In genomic region chr6:116447052-116447451, GRCh38 we compare ENCODE assay signal across 15 cellular contexts. TPM values are rescaled to one million over a fixed set of nuclear protein-coding genes. Genes with fewer than 3 reads are reported as not detected.
A peak's percentile ranks its signal among the peaks of the same experiment; 100 is the strongest.
DNase-seq lines count a peak whose midpoint lies in the region; ATAC-seq and TF ChIP-seq lines count a peak whose summit lies in the region.
"Had no signal": no experiment of that assay in that cellular context is flagged by ENCODE, and none has a peak within 500 bp of the region (broad histone marks: within the 10 kb centered on the region; RNA-seq: fewer than 3 reads in every experiment).

No MANE protein-coding gene starts in this region.

- peaks cover 61% of the 10 kb centered on the region for H3K4me1 Mint-ChIP-seq in Calu3 (ENCODE audit: low read depth, unreplicated experiment)
- H3K4me1 Mint-ChIP-seq in chondrocyte (ENCODE audit: low read depth), result peaks cover 60% of the 10 kb centered on the region
- H3K4me1 Mint-ChIP-seq in activated CD8-positive, alpha-beta T cell treated with anti-CD3 and anti-CD28 coated beads, Interleukin-2, amount 10 ng/mL, durations not matched to agents 7 days and 5 days (ENCODE audit: low read depth), result peaks cover 46% of the 10 kb centered on the region

- POLR2A ChIA-PET in A673 (lab: Charles Lee; ENCODE audit: low non-redundant PET), result no interaction called here
- POLR2A ChIA-PET in activated CD8-positive, alpha-beta T cell treated with anti-CD3 and anti-CD28 coated beads, Interleukin-2, amount 10 ng/mL, durations not matched to agents 7 days and 5 days (lab: Charles Lee), result no interaction called here

- H3K36me3 Mint-ChIP-seq in Calu3 (ENCODE audit: insufficient read depth, unreplicated experiment) (peaks cover 12% of the 10 kb centered on the region), chondrocyte (ENCODE audit: low read depth) (no peaks in the 10 kb centered on the region)
- H3K36me3 Mint-ChIP-seq in activated CD8-positive, alpha-beta T cell treated with anti-CD3 and anti-CD28 coated beads, Interleukin-2, amount 10 ng/mL, durations not matched to agents 7 days and 5 days (ENCODE audit: low read depth), result no peaks in the 10 kb centered on the region

- no peaks in the 10 kb centered on the region for H3K27me3 Mint-ChIP-seq in Calu3 (ENCODE audit: unreplicated experiment)
- no peaks in the 10 kb centered on the region for H3K27me3 Mint-ChIP-seq in chondrocyte (ENCODE audit: low read depth)
- H3K27me3 Mint-ChIP-seq in activated CD8-positive, alpha-beta T cell treated with anti-CD3 and anti-CD28 coated beads, Interleukin-2, amount 10 ng/mL, durations not matched to agents 7 days and 5 days (ENCODE audit: low read depth), result peaks cover 19% of the 10 kb centered on the region

- no peak for ATAC-seq in GM18505 (IDR thresholded peaks at IDR 0.05; ENCODE audit: unreplicated experiment)
- no peak for ATAC-seq in activated CD8-positive, alpha-beta T cell treated with anti-CD3 and anti-CD28 coated beads, Interleukin-2, amount 10 ng/mL, durations not matched to agents 7 days and 5 days

- CTCF ChIA-PET in Calu3 (lab: Charles Lee) (interaction anchor here (0.8 to 1.9 kb wide), 5 partner anchors 36 to 178 kb away, joined by 3 to 9 read pairs (median 3); partner anchors contain the start of gene CALHM5), A673 (lab: Charles Lee) (no interaction called here)
- CTCF ChIA-PET in activated CD8-positive, alpha-beta T cell treated with anti-CD3 and anti-CD28 coated beads, Interleukin-2, amount 10 ng/mL, durations not matched to agents 7 days and 5 days (lab: Charles Lee), result interaction anchor here (0.6 to 4.6 kb wide), 4 partner anchors 8 to 87 kb away, joined by 3 to 24 read pairs (median 3); no protein-coding TSS in a partner anchor

- TF ChIP-seq POLR2A in GM18505 (IDR thresholded peaks at IDR 0.05; ENCODE audit: borderline replicate concordance, extremely low read depth, insufficient read depth, insufficient read length), result no peak

- H3K4me3 ChIP-seq in A673 (ENCODE audit: low read depth, low read length, poor library complexity, severe bottlenecking), result no peak overlapping the region
- H3K4me3 ChIP-seq: vagina had no signal

- H3K4me1 ChIP-seq in A673 (ENCODE audit: insufficient read depth, low read length, poor library complexity, severe bottlenecking), result no peaks in the 10 kb centered on the region

- intact Hi-C loops in Calu3 (cut with micrococcal nuclease; ENCODE audit: unreplicated experiment), result loop anchor here (2.0 kb wide), 1 partner anchor 64 kb away; the partner anchor contains the start of gene CALHM5
- intact Hi-C loops in A673 (cut with micrococcal nuclease; ENCODE audit: unreplicated experiment), result no loop called here

- no peaks in the 10 kb centered on the region for H3K9me3 Mint-ChIP-seq in Calu3 (ENCODE audit: low read depth, unreplicated experiment)
- no peaks in the 10 kb centered on the region for H3K9me3 Mint-ChIP-seq in chondrocyte (ENCODE audit: low read depth)
- H3K9me3 Mint-ChIP-seq in activated CD8-positive, alpha-beta T cell treated with anti-CD3 and anti-CD28 coated beads, Interleukin-2, amount 10 ng/mL, durations not matched to agents 7 days and 5 days (ENCODE audit: insufficient read depth), result no peaks in the 10 kb centered on the region

- TF ChIP-seq CTCF in Calu3 (IDR thresholded peaks at IDR 0.05; ENCODE audit: unreplicated experiment), result no peak
- no peak for TF ChIP-seq CTCF in chondrocyte (IDR thresholded peaks at IDR 0.05)
- no peak for TF ChIP-seq CTCF in A673 (conservative IDR thresholded peaks at IDR 0.05; ENCODE audit: low read depth, low read length)

- H3K36me3 ChIP-seq in A673 (ENCODE audit: insufficient read depth, low read length, poor library complexity, severe bottlenecking), result no peaks in the 10 kb centered on the region
- H3K36me3 ChIP-seq: vagina had no signal

- DNase-seq in Calu3, result peak; percentile 8
- DNase-seq in NCI-H2029 treated with DMSO at 0.1 percent for 48 hours (lab: John Stamatoyannopoulos, UW), result peak; percentile 95
- DNase-seq in chondrocyte (ENCODE audit: low spot score), result no peak
- peak; percentile 11 to 20 for DNase-seq in lung microvascular endothelial cell (ENCODE audit: low read depth in 2 of 2)
- no peak for DNase-seq in A673 (ENCODE audit: low spot score)
- DNase-seq in NCI-H2107 treated with DMSO at 0.1 percent for 48 hours (lab: John Stamatoyannopoulos, UW; ENCODE audit: unreplicated experiment), result no peak
- no peak for DNase-seq in activated CD8-positive, alpha-beta T cell treated with anti-CD3 and anti-CD28 coated beads, Interleukin-2, amount 10 ng/mL, durations not matched to agents 7 days and 5 days
- DNase-seq: activated CD4-positive, alpha-beta T cell treated with anti-CD3 and anti-CD28 coated beads for 4 hours; activated CD8-positive, alpha-beta memory T cell treated with anti-CD3 and anti-CD28 coated beads, Interleukin-2, amount 50 U/mL, for 4 hours; activated effector memory CD4-positive, alpha-beta T cell treated with Interleukin-2 at 50 U/mL for 16 hours; COR-L47; stimulated activated CD4-positive, alpha-beta T cell treated with anti-CD3 and anti-CD28 coated beads, Interleukin-4, amount 100 ng/mL, for 4 hours had no signal

- H3K27me3 ChIP-seq in A673 (replicated peaks; ENCODE audit: insufficient read depth, low read depth, low read length, poor library complexity), result no peaks in the 10 kb centered on the region
- H3K27me3 ChIP-seq: vagina had no signal

- no peak overlapping the region for H3K27ac ChIP-seq in A673 (ENCODE audit: low read depth, low read length, poor library complexity, severe bottlenecking)
- H3K27ac ChIP-seq: vagina had no signal

- H3K27ac Mint-ChIP-seq in Calu3 (ENCODE audit: unreplicated experiment) (no peak overlapping the region), chondrocyte (ENCODE audit: unreplicated experiment) (peak overlapping the region; percentile 99)
- H3K27ac Mint-ChIP-seq in activated CD8-positive, alpha-beta T cell treated with anti-CD3 and anti-CD28 coated beads, Interleukin-2, amount 10 ng/mL, durations not matched to agents 7 days and 5 days, result no peak overlapping the region

- BruUV-seq in Calu3 (replicated peaks; lab: Mats Ljungman, UMichigan) (no TSS peak), A673 (replicated peaks; lab: Mats Ljungman, UMichigan) (no TSS peak)

- H3K9me3 ChIP-seq in A673 (ENCODE audit: low read depth, low read length, poor library complexity, severe bottlenecking), result no peaks in the 10 kb centered on the region
- H3K9me3 ChIP-seq: vagina had no signal

- no peak overlapping the region for H3K4me3 Mint-ChIP-seq in Calu3 (ENCODE audit: low read depth, unreplicated experiment)
- no peak overlapping the region for H3K4me3 Mint-ChIP-seq in chondrocyte (ENCODE audit: unreplicated experiment)
- no peak overlapping the region for H3K4me3 Mint-ChIP-seq in activated CD8-positive, alpha-beta T cell treated with anti-CD3 and anti-CD28 coated beads, Interleukin-2, amount 10 ng/mL, durations not matched to agents 7 days and 5 days

RNA-seq across cellular contexts. Expression of gene CALHM6, which starts 14.1 kb away (rescaled TPM):
- total RNA-seq in Calu3 (2022) (1.4 TPM in 1 of 2 replicates, not detected in the other), chondrocyte (1.9 to 3.6 TPM (median 2.7 TPM) in 3 replicates), lung microvascular endothelial cell (1.1 and 2.6 TPM in 2 replicates), A673 (2021) (not detected in 2 replicates)
- total RNA-seq in activated CD8-positive, alpha-beta T cell treated with anti-CD3 and anti-CD28 coated beads, Interleukin-2, amount 10 ng/mL, durations not matched to agents 7 days and 5 days, result 10 to 100 TPM; 19.3 to 20.6 TPM
- total RNA-seq: myocyte, vagina had no signal

Comparison
In these comparisons a context has a peak if more than half of its experiments do, and no peak if none do; other contexts are left out.
1. DNase-seq: peak in Calu3 (single experiment), NCI-H2029 treated with DMSO at 0.1 percent for 48 hours (single experiment) and lung microvascular endothelial cell (2 of 2); none in chondrocyte (single experiment), A673 (single experiment), NCI-H2107 treated with DMSO at 0.1 percent for 48 hours (single experiment) and activated CD8-positive, alpha-beta T cell treated with anti-CD3 and anti-CD28 coated beads, Interleukin-2, amount 10 ng/mL, durations not matched to agents 7 days and 5 days (single experiment).